34 cellular contexts compared by ENCODE assay signal in the genomic region with DNA sequence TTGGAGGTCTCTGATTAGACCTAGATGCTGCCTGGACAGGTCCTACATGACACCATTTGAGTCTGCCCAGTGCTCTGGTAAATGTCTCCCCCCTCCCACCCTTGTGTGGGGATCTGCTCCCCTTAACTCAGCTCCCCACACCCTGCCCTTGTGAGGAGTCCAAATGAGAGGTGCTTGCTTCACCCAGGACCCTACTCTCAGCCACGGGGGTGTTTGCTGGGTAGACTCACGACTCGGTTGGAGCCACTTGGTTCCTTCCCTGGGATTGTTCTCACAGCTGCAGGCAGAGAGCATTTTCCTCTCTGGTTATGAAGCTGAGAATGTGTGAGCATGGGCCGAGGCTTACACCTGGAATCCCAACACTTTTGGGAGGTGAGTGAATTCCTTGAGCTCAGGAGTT.
A peak's percentile ranks its signal among the peaks of the same experiment; 100 is the strongest.
DNase-seq lines count a peak whose midpoint lies in the region; ATAC-seq and TF ChIP-seq lines count a peak whose summit lies in the region.
"Had no signal": no experiment of that assay in that cellular context is flagged by ENCODE, and none has a peak within 500 bp of the region (broad histone marks: within the 10 kb centered on the region; RNA-seq: fewer than 3 reads in every experiment).

No MANE protein-coding gene starts in this region.

- peaks cover 6 to 44% (median 8%) of the 10 kb centered on the region in 3 donors for H3K36me3 Mint-ChIP-seq in CD8-positive, alpha-beta memory T cell
- no peaks in the 10 kb centered on the region for H3K36me3 Mint-ChIP-seq in activated CD8-positive, alpha-beta T cell treated with anti-CD3 and anti-CD28 coated beads for 36 hours (ENCODE audit: low read depth)
- H3K36me3 Mint-ChIP-seq: CD14-positive monocyte had no signal

- intact Hi-C loops in cardiac septum (cut with DNase I) (no loop called here), Right ventricle myocardium inferior (cut with DNase I) (no loop called here)
- intact Hi-C loops in activated CD8-positive, alpha-beta T cell treated with anti-CD3 and anti-CD28 coated beads for 36 hours (cut with micrococcal nuclease) = no loop called here

- H3K9me3 Mint-ChIP-seq in CD8-positive, alpha-beta memory T cell = peaks cover 0 to 21% (median 5%) of the 10 kb centered on the region in 5 donors
- peaks cover 2% of the 10 kb centered on the region for H3K9me3 Mint-ChIP-seq in activated CD8-positive, alpha-beta T cell treated with anti-CD3 and anti-CD28 coated beads for 36 hours
- H3K9me3 Mint-ChIP-seq: CD4-positive, alpha-beta T cell had no signal

- POLR2A ChIA-PET in CD8-positive, alpha-beta memory T cell (lab: Charles Lee) = no interaction called here
- POLR2A ChIA-PET in activated CD8-positive, alpha-beta T cell treated with anti-CD3 and anti-CD28 coated beads for 36 hours (lab: Charles Lee) = no interaction called here

- no peak overlapping the region for H3K27ac Mint-ChIP-seq in CD8-positive, alpha-beta memory T cell
- H3K27ac Mint-ChIP-seq in activated CD8-positive, alpha-beta T cell treated with anti-CD3 and anti-CD28 coated beads for 36 hours = no peak overlapping the region
- H3K27ac Mint-ChIP-seq: B cell; CD14-positive monocyte; CD4-positive, alpha-beta memory T cell; CD4-positive, alpha-beta T cell; CD4-positive, CD25-positive, alpha-beta regulatory T cell; CD8-positive, alpha-beta T cell had no signal

- H3K4me1 Mint-ChIP-seq in CD8-positive, alpha-beta memory T cell = no peaks in the 10 kb centered on the region
- no peaks in the 10 kb centered on the region for H3K4me1 Mint-ChIP-seq in activated CD8-positive, alpha-beta T cell treated with anti-CD3 and anti-CD28 coated beads for 36 hours (ENCODE audit: low read depth)
- H3K4me1 Mint-ChIP-seq: B cell; CD14-positive monocyte; CD4-positive, alpha-beta memory T cell; CD4-positive, CD25-positive, alpha-beta regulatory T cell had no signal

- H3K4me1 ChIP-seq in CD8-positive, alpha-beta memory T cell (ENCODE audit: insufficient read depth, low read length) = no peaks in the 10 kb centered on the region
- H3K4me1 ChIP-seq: A549, BE2C, BLaER1, Caco-2 had no signal

- H3K4me3 ChIP-seq in coronary artery = no peak overlapping the region
- H3K4me3 ChIP-seq in CD8-positive, alpha-beta memory T cell (ENCODE audit: low read length) = no peak overlapping the region
- H3K4me3 ChIP-seq: A549; BLaER1; BLaER1 treated with 17β-estradiol and CSF1 and Interleukin-3, amounts not matched to agents 10 nM and 100 nM had no signal

- ATAC-seq in Right ventricle myocardium inferior = no peak
- no peak for ATAC-seq in activated CD8-positive, alpha-beta T cell treated with anti-CD3 and anti-CD28 coated beads for 36 hours
- ATAC-seq: A549; CD8-positive, alpha-beta T cell had no signal

- no peak overlapping the region for H3K4me3 Mint-ChIP-seq in CD8-positive, alpha-beta memory T cell
- H3K4me3 Mint-ChIP-seq in activated CD8-positive, alpha-beta T cell treated with anti-CD3 and anti-CD28 coated beads for 36 hours = no peak overlapping the region
- H3K4me3 Mint-ChIP-seq: B cell; CD14-positive monocyte; CD4-positive, alpha-beta memory T cell; CD4-positive, alpha-beta T cell; CD4-positive, CD25-positive, alpha-beta regulatory T cell; CD8-positive, alpha-beta T cell had no signal

- CTCF ChIA-PET in CD8-positive, alpha-beta memory T cell (lab: Charles Lee) = no interaction called here
- CTCF ChIA-PET in activated CD8-positive, alpha-beta T cell treated with anti-CD3 and anti-CD28 coated beads for 36 hours (lab: Charles Lee) = no interaction called here

- H3K27ac ChIP-seq in coronary artery = no peak overlapping the region
- no peak overlapping the region for H3K27ac ChIP-seq in CD8-positive, alpha-beta memory T cell (ENCODE audit: low read depth, low read length)
- H3K27ac ChIP-seq: 22Rv1; A549; BLaER1; BLaER1 treated with 17β-estradiol and CSF1 and Interleukin-3, amounts not matched to agents 10 nM and 100 nM; C4-2B had no signal

- no peaks in the 10 kb centered on the region for H3K27me3 ChIP-seq in CD8-positive, alpha-beta memory T cell (ENCODE audit: insufficient read depth, low read length, poor library complexity, severe bottlenecking)
- H3K27me3 ChIP-seq: BE2C; BLaER1; BLaER1 treated with 17β-estradiol and CSF1 and Interleukin-3, amounts not matched to agents 10 nM and 100 nM had no signal

- H3K9me3 ChIP-seq in CD8-positive, alpha-beta memory T cell (ENCODE audit: low read length) = no peaks in the 10 kb centered on the region
- H3K9me3 ChIP-seq: BE2C had no signal

- no peaks in the 10 kb centered on the region for H3K36me3 ChIP-seq in CD8-positive, alpha-beta memory T cell (ENCODE audit: insufficient read depth, low read length)
- H3K36me3 ChIP-seq: BE2C; BLaER1; BLaER1 treated with 17β-estradiol and CSF1 and Interleukin-3, amounts not matched to agents 10 nM and 100 nM had no signal

- no peak for TF ChIP-seq CTCF in coronary artery (IDR thresholded peaks at IDR 0.05)
- no peak for TF ChIP-seq CTCF in activated CD8-positive, alpha-beta T cell treated with anti-CD3 and anti-CD28 coated beads for 36 hours (IDR thresholded peaks at IDR 0.05)

- DNase-seq in cardiac septum (ENCODE audit: low spot score) (peak; percentile 64), Right ventricle myocardium inferior (ENCODE audit: missing footprints) (no peak), coronary artery (ENCODE audit: low spot score) (peak; percentile 40), islet precursor cell (peak; percentile 16), mesenteric fat pad (ENCODE audit: low spot score) (peak; percentile 78), RKO (ENCODE audit: low spot score) (no peak)
- no peak for DNase-seq in CD8-positive, alpha-beta memory T cell
- DNase-seq in activated CD8-positive, alpha-beta T cell treated with anti-CD3 and anti-CD28 coated beads for 36 hours = no peak
- DNase-seq: 8988T; ACHN; AML-193; BE2C; C1 segment of cervical spinal cord; Caco-2; Calu3; CD4-positive, alpha-beta memory T cell; CD4-positive, alpha-beta T cell; CD4-positive, CD25-positive, alpha-beta regulatory T cell; CD8-positive, alpha-beta T cell; COR-L47; DMS 273 treated with DMSO at 0.1 percent for 48 hours; DMS153; DMS53; DMS79; DMS79 treated with DMSO at 0.1 percent for 48 hours; DND-41; EL had no signal

- no peaks in the 10 kb centered on the region for H3K27me3 Mint-ChIP-seq in CD8-positive, alpha-beta memory T cell
- H3K27me3 Mint-ChIP-seq in activated CD8-positive, alpha-beta T cell treated with anti-CD3 and anti-CD28 coated beads for 36 hours = no peaks in the 10 kb centered on the region
- H3K27me3 Mint-ChIP-seq: B cell; CD4-positive, alpha-beta memory T cell; CD4-positive, alpha-beta T cell; CD4-positive, CD25-positive, alpha-beta regulatory T cell had no signal

Comparison
In these comparisons a context has a peak if more than half of its experiments do, and no peak if none do; other contexts are left out.
1. DNase-seq: peak in cardiac septum (single experiment), coronary artery (single experiment), islet precursor cell (single experiment) and mesenteric fat pad (single experiment); none in Right ventricle myocardium inferior (single experiment), CD8-positive, alpha-beta memory T cell (0 of 5), RKO (single experiment) and activated CD8-positive, alpha-beta T cell treated with anti-CD3 and anti-CD28 coated beads for 36 hours (single experiment).